Comparison of ENCODE assay signal across 25 cellular contexts in genomic region chr16:84105286-84105815, GRCh38. TPM values are rescaled to one million over a fixed set of nuclear protein-coding genes. Genes with fewer than 3 reads are reported as not detected.
A peak's percentile ranks its signal among the peaks of the same experiment; 100 is the strongest.
DNase-seq lines count a peak whose midpoint lies in the region; ATAC-seq and TF ChIP-seq lines count a peak whose summit lies in the region.
"Had no signal": no experiment of that assay in that cellular context is flagged by ENCODE, and none has a peak within 500 bp of the region (broad histone marks: within the 10 kb centered on the region; RNA-seq: fewer than 3 reads in every experiment).

No MANE protein-coding gene starts in this region.

- H3K27me3 Mint-ChIP-seq in CD4-positive, CD25-positive, alpha-beta regulatory T cell, result no peaks in the 10 kb centered on the region
- H3K27me3 Mint-ChIP-seq in memory B cell, result no peaks in the 10 kb centered on the region
- no peaks in the 10 kb centered on the region for H3K27me3 Mint-ChIP-seq in progenitor cell of endocrine pancreas

- no peak for TF ChIP-seq CTCF in RWPE1 (conservative IDR thresholded peaks at IDR 0.05; ENCODE audit: low read depth)
- TF ChIP-seq CTCF in progenitor cell of endocrine pancreas (IDR thresholded peaks at IDR 0.05; ENCODE audit: unreplicated experiment), result no peak

- peaks cover 3% of the 10 kb centered on the region for H3K4me1 ChIP-seq in CD4-positive, CD25-positive, alpha-beta regulatory T cell (ENCODE audit: control insufficient read depth, insufficient read depth, low read length, poor library complexity, severe bottlenecking)

- peaks cover 36% of the 10 kb centered on the region for H3K36me3 ChIP-seq in CD4-positive, CD25-positive, alpha-beta regulatory T cell (ENCODE audit: control insufficient read depth, insufficient read depth, low read length)

- peaks cover 21 to 75% (median 44%) of the 10 kb centered on the region in 4 donors for H3K4me1 Mint-ChIP-seq in CD4-positive, CD25-positive, alpha-beta regulatory T cell
- H3K4me1 Mint-ChIP-seq in memory B cell (peaks cover 29% of the 10 kb centered on the region), progenitor cell of endocrine pancreas (ENCODE audit: low read depth) (peaks cover 2% of the 10 kb centered on the region)

- CTCF ChIA-PET in RWPE1 (lab: Yijun Ruan, JAX), result interaction anchor here (0.5 to 0.6 kb wide), 3 partner anchors 18 to 1649 kb away, joined by 3 read pairs; no protein-coding TSS in a partner anchor

- H3K9me3 Mint-ChIP-seq in CD4-positive, CD25-positive, alpha-beta regulatory T cell, result no peaks in the 10 kb centered on the region
- H3K9me3 Mint-ChIP-seq in memory B cell (no peaks in the 10 kb centered on the region), progenitor cell of endocrine pancreas (ENCODE audit: low read depth) (no peaks in the 10 kb centered on the region)
- H3K9me3 Mint-ChIP-seq: nephron had no signal

- H3K27ac Mint-ChIP-seq in CD4-positive, CD25-positive, alpha-beta regulatory T cell, result peak overlapping the region in 2 of 3 donors; percentile 65 to 67
- H3K27ac Mint-ChIP-seq in memory B cell, result peak overlapping the region; percentile 56
- no peak overlapping the region for H3K27ac Mint-ChIP-seq in progenitor cell of endocrine pancreas
- H3K27ac Mint-ChIP-seq: nephron had no signal

- no peak for ATAC-seq in CD4-positive, CD25-positive, alpha-beta regulatory T cell (ENCODE audit: low read depth in 2 of 2)
- ATAC-seq in memory B cell (ENCODE audit: low read depth) (no peak), GM18520 (IDR thresholded peaks at IDR 0.05; ENCODE audit: unreplicated experiment) (no peak)
- ATAC-seq: psoas muscle, SK-N-SH treated with all-trans-retinoic acid at 6 μM for 48 hours, upper lobe of right lung had no signal

- no peak overlapping the region for H3K4me3 ChIP-seq in CD4-positive, CD25-positive, alpha-beta regulatory T cell (ENCODE audit: low read depth, low read length)
- H3K4me3 ChIP-seq: esophagus squamous epithelium, psoas muscle, smooth muscle cell, stomach, upper lobe of right lung had no signal

- no peaks in the 10 kb centered on the region for H3K9me3 ChIP-seq in CD4-positive, CD25-positive, alpha-beta regulatory T cell (ENCODE audit: control insufficient read depth in 2 of 2, low read length in 2 of 2)
- H3K9me3 ChIP-seq: esophagus squamous epithelium, psoas muscle, stomach, upper lobe of right lung had no signal

- H3K27me3 ChIP-seq in CD4-positive, CD25-positive, alpha-beta regulatory T cell (ENCODE audit: control insufficient read depth, insufficient read depth, low read length), result no peaks in the 10 kb centered on the region
- H3K27me3 ChIP-seq: esophagus squamous epithelium, stomach, upper lobe of right lung had no signal

- POLR2A ChIA-PET in RWPE1 (lab: Yijun Ruan, JAX; ENCODE audit: low non-redundant PET), result interaction anchor here (1.0 kb wide), 1 partner anchor 10 kb away, joined by 3 read pairs; no protein-coding TSS in a partner anchor

- peaks cover 24% of the 10 kb centered on the region for H3K36me3 Mint-ChIP-seq in CD4-positive, CD25-positive, alpha-beta regulatory T cell
- peaks cover 20% of the 10 kb centered on the region for H3K36me3 Mint-ChIP-seq in memory B cell
- H3K36me3 Mint-ChIP-seq in progenitor cell of endocrine pancreas (ENCODE audit: insufficient read depth), result no peaks in the 10 kb centered on the region

- DNase-seq in Ammon's horn (ENCODE audit: low spot score) (peak; percentile 48), RWPE1 (ENCODE audit: low spot score) (no peak), memory B cell (ENCODE audit: low spot score in 2 of 2) (no peak), progenitor cell of endocrine pancreas (ENCODE audit: low spot score, unreplicated experiment) (no peak), putamen (ENCODE audit: low spot score) (no peak), NCI-H128 (lab: John Stamatoyannopoulos, UW; ENCODE audit: unreplicated experiment) (no peak)
- no peak for DNase-seq in CD4-positive, CD25-positive, alpha-beta regulatory T cell
- DNase-seq: activated CD4-positive, CD25-positive, alpha-beta regulatory T cell treated with anti-CD3 and anti-CD28 coated beads, Interleukin-2, amount 50 U/mL, for 72 hours; activated naive CD4-positive, alpha-beta T cell; aorta; cerebellar nuclear complex; effector CD4-positive, alpha-beta T cell; EL; esophagus squamous epithelium; NCI-H1105 treated with DMSO at 0.1 percent for 48 hours; NCI-H446 treated with DMSO at 0.1 percent for 48 hours; psoas muscle; RPMI8226; stimulated activated CD4-positive, alpha-beta T cell treated with anti-CD3 and anti-CD28 coated beads, Interleukin-2, amount 100 ng/mL, for 48 hours; stomach; upper lobe of right lung had no signal

- peak overlapping the region in 2 of 4 donors; percentile 24 to 50 for H3K4me3 Mint-ChIP-seq in CD4-positive, CD25-positive, alpha-beta regulatory T cell
- H3K4me3 Mint-ChIP-seq in memory B cell, result no peak overlapping the region
- H3K4me3 Mint-ChIP-seq in progenitor cell of endocrine pancreas (ENCODE audit: low read depth), result no peak overlapping the region
- H3K4me3 Mint-ChIP-seq: nephron had no signal

- H3K27ac ChIP-seq in CD4-positive, CD25-positive, alpha-beta regulatory T cell (ENCODE audit: insufficient read depth, low read length, poor library complexity, severe bottlenecking), result no peak overlapping the region
- 0 out of 2 replicates have a peak overlapping the region, but pooled peaks have one; percentile 1 for H3K27ac ChIP-seq in RWPE1
- H3K27ac ChIP-seq: stomach, upper lobe of right lung had no signal

RNA-seq across cellular contexts. Expression of gene MBTPS1, which starts 11.4 kb away (rescaled TPM):
- 118 TPM for total RNA-seq in CD4-positive, CD25-positive, alpha-beta regulatory T cell
- polyA plus RNA-seq in CD4-positive, CD25-positive, alpha-beta regulatory T cell, result 10 to 100 TPM; 40.6 to 62.5 (median 47.8) TPM
- total RNA-seq in progenitor cell of endocrine pancreas, result 94.7 and 98.9 TPM in 2 replicates

RNA-seq across cellular contexts. Expression of gene HSDL1, which starts 39.6 kb away (rescaled TPM):
- total RNA-seq in CD4-positive, CD25-positive, alpha-beta regulatory T cell, result 17.3 TPM
- 10 to 100 TPM in 1 of 4 donors, 1 to 10 TPM in 3; 6.8 to 10.6 (median 9.6) TPM for polyA plus RNA-seq in CD4-positive, CD25-positive, alpha-beta regulatory T cell
- total RNA-seq in progenitor cell of endocrine pancreas, result 43.8 and 47.7 TPM in 2 replicates

RNA-seq across cellular contexts. Expression of gene DNAAF1, which starts 39.8 kb away (rescaled TPM):
- 0.27 TPM for total RNA-seq in CD4-positive, CD25-positive, alpha-beta regulatory T cell
- polyA plus RNA-seq in CD4-positive, CD25-positive, alpha-beta regulatory T cell, result under 1 TPM in 3 of 4 donors, not detected in 1; 0.03 to 0.81 (median 0.33) TPM
- 1.4 and 1.8 TPM in 2 replicates for total RNA-seq in progenitor cell of endocrine pancreas
- total RNA-seq: psoas muscle had no signal
- polyA plus RNA-seq: smooth muscle cell had no signal
